ENCODE assay signal across 1 cellular context in genomic region chr4:122679317-122679716, GRCh38.
TF ChIP-seq lines count a peak whose summit lies in the region.

No MANE protein-coding gene starts in this region.

TF ChIP-seq in GM23338, 12 proteins besides CTCF, POLR2A, EP300 and RAD21 (continued from another document):
- no peak for TF ChIP-seq ZNF462 (CRISPR knock-in tag; IDR thresholded peaks at IDR 0.05)
- TF ChIP-seq REST (IDR thresholded peaks at IDR 0.05; ENCODE audit: unreplicated experiment): no peak
- TF ChIP-seq NANOG (IDR thresholded peaks at IDR 0.05; ENCODE audit: borderline replicate concordance): no peak
- TF ChIP-seq POLR2AphosphoS5 (IDR thresholded peaks at IDR 0.05; ENCODE audit: low read depth): no peak
- TF ChIP-seq EZH2phosphoT487 (IDR thresholded peaks at IDR 0.05; ENCODE audit: unreplicated experiment): no peak
- TF ChIP-seq ETS1 (IDR thresholded peaks at IDR 0.05): no peak
- no peak for TF ChIP-seq STAT1 (IDR thresholded peaks at IDR 0.05; ENCODE audit: unreplicated experiment)
TF ChIP-seq in GM23338: peak in this region for 0.
